Comparison of ENCODE assay signal across 10 cellular contexts in genomic region chr1:210373628-210373877, GRCh38. TPM values are rescaled to one million over a fixed set of nuclear protein-coding genes. Genes with fewer than 3 reads are reported as not detected.
DNase-seq lines count a peak whose midpoint lies in the region; ATAC-seq, FAIRE-seq and TF ChIP-seq lines count a peak whose summit lies in the region.
"Had no signal": no experiment of that assay in that cellular context is flagged by ENCODE, and none has a peak within 500 bp of the region (broad histone marks: within the 10 kb centered on the region; RNA-seq: fewer than 3 reads in every experiment).

No MANE protein-coding gene starts in this region.

- CTCF ChIA-PET in A549 (lab: Yijun Ruan, JAX): interaction anchor here (0.7 to 13.4 kb wide), 16 partner anchors 8 to 1141 kb away, joined by 3 to 274 read pairs (median 6); partner anchors contain the start of gene KCNH1
- CTCF ChIA-PET in Panc1 (lab: Charles Lee): interaction anchor here (1.0 to 1.5 kb wide), 2 partner anchors 10 to 13 kb away, joined by 4 to 8 read pairs; no protein-coding TSS in a partner anchor

- no peak for FAIRE-seq in A549 (lab: Jason Lieb, UNC)
- FAIRE-seq: colon had no signal

- TF ChIP-seq POLR2A in A549 (IDR thresholded peaks at IDR 0.05; ENCODE audit: low read length): no peak
- TF ChIP-seq POLR2A in esophagus squamous epithelium (IDR thresholded peaks at IDR 0.05): no peak

- WGBS in A549 (ENCODE audit: missing lambda C conversion rate): 0% methylated on average over 1 of the region's 1 CpG
- 27 to 31% methylated on average over 1 of the region's 1 CpG for WGBS in esophagus squamous epithelium, 2 donors

- POLR2A ChIA-PET in A549 (lab: Yijun Ruan, JAX) (interaction anchor here (0.6 to 2.3 kb wide), 21 partner anchors 11 to 1142 kb away, joined by 3 to 25 read pairs (median 7); partner anchors contain the start of genes HHAT and KCNH1), Panc1 (lab: Charles Lee) (no interaction called here)

- in situ Hi-C loops in Panc1 (cut with HindIII; ENCODE audit: low pct_unique_long_range_greater_than_20kb, low sequenced_read_pairs) (no loop called here), G401 (cut with HindIII; ENCODE audit: low sequenced_read_pairs) (loop anchor here (25.0 kb wide), 1 partner anchor 536 kb away; the partner anchor contains the start of gene UTP25)

- no peak overlapping the region for H3K4me3 ChIP-seq in A549
- H3K4me3 ChIP-seq in Panc1 (ENCODE audit: low read depth in 2 of 2, low read length in 2 of 2): no peak overlapping the region
- peak overlapping the region in 1 of 4 donors; percentile 31 for H3K4me3 ChIP-seq in esophagus squamous epithelium
- H3K4me3 ChIP-seq: GM12878 had no signal

- no peak for TF ChIP-seq EP300 in A549 (IDR thresholded peaks at IDR 0.05)

- peak overlapping the region; percentile 86 to 90; a peak in 5 of 6 replicates for H3K27ac ChIP-seq in A549
- H3K27ac ChIP-seq in Panc1 (ENCODE audit: low read length): peak overlapping the region; percentile 65
- H3K27ac ChIP-seq in esophagus squamous epithelium: peak overlapping the region; percentile 46 to 82 (median 62)

- TF ChIP-seq CTCF in A549 (IDR thresholded peaks at IDR 0.05) (no peak), Panc1 (IDR thresholded peaks at IDR 0.05) (no peak), esophagus squamous epithelium (IDR thresholded peaks at IDR 0.05) (no peak)

- H3K4me1 ChIP-seq in A549 (peaks cover 41% of the 10 kb centered on the region), Panc1 (ENCODE audit: control insufficient read depth, insufficient read depth, low read length) (peaks cover 20% of the 10 kb centered on the region), esophagus squamous epithelium (peaks cover 4 to 37% (median 14%) of the 10 kb centered on the region in 3 donors)

- no peaks in the 10 kb centered on the region for H3K36me3 ChIP-seq in Panc1 (ENCODE audit: control insufficient read depth, insufficient read depth, low read length)
- H3K36me3 ChIP-seq in esophagus squamous epithelium: no peaks in the 10 kb centered on the region

- H3K9me3 ChIP-seq in A549 (no peaks in the 10 kb centered on the region), Panc1 (ENCODE audit: control insufficient read depth, insufficient read depth, low read depth, low read length) (no peaks in the 10 kb centered on the region), esophagus squamous epithelium (no peaks in the 10 kb centered on the region)

- ATAC-seq in A549 (no peak; a peak in 1 of 6 replicates), GM21367 (IDR thresholded peaks at IDR 0.05; ENCODE audit: unreplicated experiment) (peak; percentile 11), Panc1 (peak; percentile 84), GM21390 (IDR thresholded peaks at IDR 0.05; ENCODE audit: unreplicated experiment) (no peak), HG03520 (IDR thresholded peaks at IDR 0.05; ENCODE audit: unreplicated experiment) (no peak)

- H3K27me3 ChIP-seq in Panc1 (ENCODE audit: control insufficient read depth, insufficient read depth, low read length) (no peaks in the 10 kb centered on the region), esophagus squamous epithelium (no peaks in the 10 kb centered on the region)

- H3K4me2 ChIP-seq in A549: peak overlapping the region; percentile 57

- intact Hi-C loops in Panc1 (cut with micrococcal nuclease; ENCODE audit: unreplicated experiment): no loop called here
- intact Hi-C loops in esophagus squamous epithelium (cut with DNase I): no loop called here

- no peak for TF ChIP-seq RAD21 in A549 (conservative IDR thresholded peaks at IDR 0.05 in 1 of 2, IDR thresholded peaks at IDR 0.05 in 1 of 2)

- no TSS peak for BruUV-seq in Panc1 (replicated peaks; lab: Mats Ljungman, UMichigan)

- DNase-seq in A549 (ENCODE audit: low read depth in 1 of 2, low spot score in 1 of 2) (no peak), Panc1 (ENCODE audit: low read depth, low spot score) (peak; percentile 91), esophagus squamous epithelium (lab: John Stamatoyannopoulos, UW) (no peak), NCI-H1105 (lab: John Stamatoyannopoulos, UW) (no peak), G401 (ENCODE audit: low spot score) (no peak)

TF ChIP-seq in A549, 52 proteins besides CTCF, POLR2A, EP300 and RAD21:
- peak; percentile 21; the same call in 1 of the 2 replicates for TF ChIP-seq EHF (CRISPR knock-in tag; IDR thresholded peaks at IDR 0.05)
- no peak; the same call in 1 of the 2 replicates for TF ChIP-seq TP53 (CRISPR knock-in tag; IDR thresholded peaks at IDR 0.05)
- TF ChIP-seq, protein P1, sequence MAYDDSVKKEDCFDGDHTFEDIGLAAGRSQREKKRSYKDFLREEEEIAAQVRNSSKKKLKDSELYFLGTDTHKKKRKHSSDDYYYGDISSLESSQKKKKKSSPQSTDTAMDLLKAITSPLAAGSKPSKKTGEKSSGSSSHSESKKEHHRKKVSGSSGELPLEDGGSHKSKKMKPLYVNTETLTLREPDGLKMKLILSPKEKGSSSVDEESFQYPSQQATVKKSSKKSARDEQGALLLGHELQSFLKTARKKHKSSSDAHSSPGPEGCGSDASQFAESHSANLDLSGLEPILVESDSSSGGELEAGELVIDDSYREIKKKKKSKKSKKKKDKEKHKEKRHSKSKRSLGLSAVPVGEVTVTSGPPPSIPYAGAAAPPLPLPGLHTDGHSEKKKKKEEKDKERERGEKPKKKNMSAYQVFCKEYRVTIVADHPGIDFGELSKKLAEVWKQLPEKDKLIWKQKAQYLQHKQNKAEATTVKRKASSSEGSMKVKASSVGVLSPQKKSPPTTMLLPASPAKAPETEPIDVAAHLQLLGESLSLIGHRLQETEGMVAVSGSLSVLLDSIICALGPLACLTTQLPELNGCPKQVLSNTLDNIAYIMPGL (CRISPR knock-in tag; IDR thresholded peaks at IDR 0.05; ENCODE audit: borderline replicate concordance): peak; percentile 98; the same call in 1 of the 2 replicates
- no peak for TF ChIP-seq HOXB5 (CRISPR knock-in tag; IDR thresholded peaks at IDR 0.05)
- no peak for TF ChIP-seq MAZ (IDR thresholded peaks at IDR 0.05; ENCODE audit: borderline replicate concordance, low read depth, low read length)
- TF ChIP-seq BHLHE40 (IDR thresholded peaks at IDR 0.05; ENCODE audit: low read depth, low read length): no peak
TF ChIP-seq in A549: peak in this region for 2.

RNA-seq across cellular contexts. Expression of gene HHAT, which starts 44.9 kb away (rescaled TPM):
- polyA plus RNA-seq in A549 (2011; rRNA removed) (4.5 and 5.0 TPM in 2 replicates), A549 (2017; fragmentation: RNase III; extraction: RNeasy Plus Mini Kit Qiagen cat#74134 plus additional on column Dnase treatment) (3.6 to 3.8 TPM (median 3.6 TPM) in 3 replicates)
- 2.1 and 2.5 TPM in 2 replicates for polyA plus RNA-seq in A549 (2012; cell fraction: cytosol; rRNA removed)
- polyA plus RNA-seq in A549 (2012; cell fraction: nucleus; rRNA removed): 3.6 and 4.4 TPM in 2 replicates
- polyA minus RNA-seq in A549 (2011; rRNA and poly(A)+ RNA removed): 15.8 and 16.8 TPM in 2 replicates
- total RNA-seq in Panc1 (2021; ENCODE audit: unreplicated experiment) (2.3 TPM), esophagus squamous epithelium (1 to 10 TPM; 3.4 to 5.2 (median 4.0) TPM)
- 2.4 TPM for polyA plus RNA-seq in Panc1 (2012; ENCODE audit: insufficient read length)
- 7.2 and 12.6 TPM in 2 replicates for total RNA-seq in G401 (2014; rRNA removed; shearing (Covaris generic))

Comparison
In these comparisons a context has a peak if more than half of its experiments do, and no peak if none do; other contexts are left out.
1. ATAC-seq: peak in GM21367 (single experiment) and Panc1 (single experiment); none in A549 (0 of 2), GM21390 (single experiment) and HG03520 (single experiment).
2. Peak in every context shown above with its lines, with median percentiles within 50 percentile points of each other: H3K27ac ChIP-seq.